In genomic region chr5:84450617-84451414, GRCh38 we compare ENCODE assay signal across 11 cellular contexts.
DNase-seq lines count a peak whose midpoint lies in the region; ATAC-seq and TF ChIP-seq lines count a peak whose summit lies in the region.
"Had no signal": no experiment of that assay in that cellular context is flagged by ENCODE, and none has a peak within 500 bp of the region (broad histone marks: within the 10 kb centered on the region; RNA-seq: fewer than 3 reads in every experiment).

No MANE protein-coding gene starts in this region.

- H3K27me3 Mint-ChIP-seq in nephron progenitor cell (ENCODE audit: low read depth, poor library complexity): no peaks in the 10 kb centered on the region
- H3K27me3 Mint-ChIP-seq in activated CD8-positive, alpha-beta memory T cell treated with anti-CD3 and anti-CD28 coated beads, Interleukin-2, amount 10 ng/mL, durations not matched to agents 7 days and 5 days: no peaks in the 10 kb centered on the region
- H3K27me3 Mint-ChIP-seq: memory B cell had no signal

- peaks cover 8% of the 10 kb centered on the region for H3K36me3 Mint-ChIP-seq in nephron progenitor cell (ENCODE audit: low read depth)
- no peaks in the 10 kb centered on the region for H3K36me3 Mint-ChIP-seq in activated CD8-positive, alpha-beta memory T cell treated with anti-CD3 and anti-CD28 coated beads, Interleukin-2, amount 10 ng/mL, durations not matched to agents 7 days and 5 days
- H3K36me3 Mint-ChIP-seq: memory B cell had no signal

- H3K9me3 Mint-ChIP-seq in nephron progenitor cell: peaks cover 19% of the 10 kb centered on the region
- peaks cover 5% of the 10 kb centered on the region for H3K9me3 Mint-ChIP-seq in activated CD8-positive, alpha-beta memory T cell treated with anti-CD3 and anti-CD28 coated beads, Interleukin-2, amount 10 ng/mL, durations not matched to agents 7 days and 5 days (ENCODE audit: low read depth)

- H3K4me1 Mint-ChIP-seq in nephron progenitor cell: no peaks in the 10 kb centered on the region
- H3K4me1 Mint-ChIP-seq in activated CD8-positive, alpha-beta memory T cell treated with anti-CD3 and anti-CD28 coated beads, Interleukin-2, amount 10 ng/mL, durations not matched to agents 7 days and 5 days: no peaks in the 10 kb centered on the region
- H3K4me1 Mint-ChIP-seq: memory B cell had no signal

- peak; percentile 25 for TF ChIP-seq CTCF in nephron progenitor cell (IDR thresholded peaks at IDR 0.05)

- no peak overlapping the region for H3K27ac Mint-ChIP-seq in nephron progenitor cell
- H3K27ac Mint-ChIP-seq in activated CD8-positive, alpha-beta memory T cell treated with anti-CD3 and anti-CD28 coated beads, Interleukin-2, amount 10 ng/mL, durations not matched to agents 7 days and 5 days: no peak overlapping the region
- H3K27ac Mint-ChIP-seq: memory B cell had no signal

- CTCF ChIA-PET in activated CD8-positive, alpha-beta memory T cell treated with anti-CD3 and anti-CD28 coated beads, Interleukin-2, amount 10 ng/mL, durations not matched to agents 7 days and 5 days (lab: Charles Lee): no interaction called here

- ATAC-seq in GM21528 (IDR thresholded peaks at IDR 0.05; ENCODE audit: low FRiP score, unreplicated experiment): no peak
- no peak for ATAC-seq in activated CD8-positive, alpha-beta memory T cell treated with anti-CD3 and anti-CD28 coated beads, Interleukin-2, amount 10 ng/mL, durations not matched to agents 7 days and 5 days

- no peak overlapping the region for H3K4me3 Mint-ChIP-seq in nephron progenitor cell
- no peak overlapping the region for H3K4me3 Mint-ChIP-seq in activated CD8-positive, alpha-beta memory T cell treated with anti-CD3 and anti-CD28 coated beads, Interleukin-2, amount 10 ng/mL, durations not matched to agents 7 days and 5 days
- H3K4me3 Mint-ChIP-seq: memory B cell had no signal

- peak; percentile 1 for DNase-seq in DMS114 treated with DMSO at 0.1 percent for 48 hours (lab: John Stamatoyannopoulos, UW; ENCODE audit: unreplicated experiment)
- DNase-seq in LHCN-M2 (ENCODE audit: low read depth): peak; percentile 59
- peak; percentile 2 for DNase-seq in cerebellum (ENCODE audit: low spot score)
- no peak for DNase-seq in nephron progenitor cell
- no peak for DNase-seq in occipital lobe (lab: John Stamatoyannopoulos, UW)
- no peak for DNase-seq in activated CD8-positive, alpha-beta memory T cell treated with anti-CD3 and anti-CD28 coated beads, Interleukin-2, amount 10 ng/mL, durations not matched to agents 7 days and 5 days
- DNase-seq in activated gamma-delta T cell treated with Interleukin-2 at 50 U/mL for 16 hours: no peak
- DNase-seq: activated CD8-positive, alpha-beta memory T cell treated with anti-CD3 and anti-CD28 coated beads for 24 hours; trophoblast cell had no signal

Comparison
In these comparisons a context has a peak if more than half of its experiments do, and no peak if none do; other contexts are left out.
1. DNase-seq: peak in DMS114 treated with DMSO at 0.1 percent for 48 hours (single experiment), LHCN-M2 (single experiment) and cerebellum (single experiment); none in nephron progenitor cell (single experiment), occipital lobe (single experiment), activated CD8-positive, alpha-beta memory T cell treated with anti-CD3 and anti-CD28 coated beads, Interleukin-2, amount 10 ng/mL, durations not matched to agents 7 days and 5 days (single experiment) and activated gamma-delta T cell treated with Interleukin-2 at 50 U/mL for 16 hours (single experiment).